ENCODE assay signal across 8 cellular contexts in the genomic region with DNA sequence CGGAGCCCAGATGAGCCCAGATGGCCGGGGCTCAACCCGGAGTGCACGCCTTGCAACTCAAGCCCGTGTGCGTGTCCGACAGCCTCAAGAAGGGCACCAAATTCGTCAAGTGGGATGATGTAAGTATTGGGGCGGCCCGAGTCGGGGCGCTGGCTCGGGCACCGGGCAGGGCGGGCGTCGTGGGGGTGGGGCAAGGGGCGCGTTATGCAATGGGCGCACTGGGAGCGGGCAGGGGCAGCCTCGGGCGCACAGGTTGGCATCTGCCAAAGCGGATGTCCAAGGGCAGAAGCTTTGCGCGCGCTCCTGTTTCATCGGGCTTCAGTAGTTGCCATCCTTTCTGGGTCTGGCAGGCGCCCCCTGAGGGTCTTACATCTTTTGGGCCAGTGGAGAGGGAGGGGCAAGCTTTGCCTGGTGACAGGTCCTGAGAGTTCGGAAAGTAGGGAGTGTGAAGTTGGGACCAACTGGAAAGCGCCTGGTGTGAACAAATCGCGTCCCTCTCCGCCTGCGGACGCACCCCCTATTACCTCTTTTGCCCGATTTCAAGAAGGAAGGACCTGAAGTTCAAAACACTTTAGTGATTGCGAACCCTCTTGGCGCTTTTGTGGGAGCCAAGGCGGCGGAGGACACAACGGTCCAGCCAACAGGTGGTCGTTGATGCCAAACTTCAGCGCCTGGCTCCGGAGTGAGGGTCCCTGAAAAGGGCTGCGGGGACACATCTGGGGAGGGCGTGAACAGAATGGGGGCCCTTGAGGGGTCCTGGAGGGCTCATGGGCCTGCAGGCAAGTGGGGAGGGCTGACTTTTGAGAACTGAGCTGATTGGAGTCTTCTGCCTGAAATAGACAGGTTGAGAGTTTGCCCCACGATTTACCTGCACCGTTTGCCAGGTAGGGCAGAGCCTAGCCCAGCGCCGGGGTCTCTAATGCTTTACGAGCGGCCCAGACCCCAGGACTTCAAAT. TPM values are rescaled to one million over a fixed set of nuclear protein-coding genes. Genes with fewer than 3 reads are reported as not detected.
A peak's percentile ranks its signal among the peaks of the same experiment; 100 is the strongest.
DNase-seq lines count a peak whose midpoint lies in the region; ATAC-seq and TF ChIP-seq lines count a peak whose summit lies in the region.

No MANE protein-coding gene starts in this region.

- no peaks in the 10 kb centered on the region for H3K27me3 Mint-ChIP-seq in central memory CD8-positive, alpha-beta T cell
- peaks cover 63% of the 10 kb centered on the region for H3K27me3 Mint-ChIP-seq in stimulated activated memory B cell treated with anti-CD40 and anti-IgM and Interleukin-4, amounts not matched to agents 10 μg/mL and 1 μg/mL and 100 μg/mL, for 72 hours

- peaks cover 39% of the 10 kb centered on the region for H3K4me1 Mint-ChIP-seq in central memory CD8-positive, alpha-beta T cell
- peaks cover 8% of the 10 kb centered on the region for H3K4me1 Mint-ChIP-seq in stimulated activated memory B cell treated with anti-CD40 and anti-IgM and Interleukin-4, amounts not matched to agents 10 μg/mL and 1 μg/mL and 100 μg/mL, for 72 hours

- peak overlapping the region; percentile 53 for H3K4me3 ChIP-seq in GM12875 (ENCODE audit: low read depth, low read length)

- H3K4me3 Mint-ChIP-seq in central memory CD8-positive, alpha-beta T cell = peak overlapping the region; percentile 84
- H3K4me3 Mint-ChIP-seq in stimulated activated memory B cell treated with anti-CD40 and anti-IgM and Interleukin-4, amounts not matched to agents 10 μg/mL and 1 μg/mL and 100 μg/mL, for 72 hours = peak overlapping the region; percentile 56

- ATAC-seq in central memory CD8-positive, alpha-beta T cell (replicated peaks; ENCODE audit: extremely low read depth, poor library complexity, severe bottlenecking) = peak; percentile 11
- ATAC-seq in left lobe of liver (peak; percentile 59), GM19023 (IDR thresholded peaks at IDR 0.05; ENCODE audit: unreplicated experiment) (no peak), GM18517 (IDR thresholded peaks at IDR 0.05; ENCODE audit: unreplicated experiment) (no peak)
- ATAC-seq in stimulated activated memory B cell treated with anti-CD40 and anti-IgM and Interleukin-4, amounts not matched to agents 10 μg/mL and 1 μg/mL and 100 μg/mL, for 72 hours = peak; percentile 22

- no peak for TF ChIP-seq CTCF in GM12875 (IDR thresholded peaks at IDR 0.05; ENCODE audit: borderline replicate concordance, insufficient read depth, low read depth, low read length)

- peaks cover 3% of the 10 kb centered on the region for H3K36me3 Mint-ChIP-seq in central memory CD8-positive, alpha-beta T cell (ENCODE audit: insufficient read depth)
- no peaks in the 10 kb centered on the region for H3K36me3 Mint-ChIP-seq in stimulated activated memory B cell treated with anti-CD40 and anti-IgM and Interleukin-4, amounts not matched to agents 10 μg/mL and 1 μg/mL and 100 μg/mL, for 72 hours

- H3K27ac Mint-ChIP-seq in central memory CD8-positive, alpha-beta T cell (ENCODE audit: low read depth) = peak overlapping the region; percentile 46
- H3K27ac Mint-ChIP-seq in stimulated activated memory B cell treated with anti-CD40 and anti-IgM and Interleukin-4, amounts not matched to agents 10 μg/mL and 1 μg/mL and 100 μg/mL, for 72 hours = no peak overlapping the region

- peak; percentile 46 for DNase-seq in NCI-H748 treated with DMSO at 0.1 percent for 48 hours (lab: John Stamatoyannopoulos, UW)
- DNase-seq in central memory CD8-positive, alpha-beta T cell (ENCODE audit: low spot score in 2 of 2) = no peak
- peak; percentile 58 for DNase-seq in left lobe of liver (ENCODE audit: low spot score)
- DNase-seq in NOMO-1 treated with DMSO at 0.1 percent for 48 hours (lab: John Stamatoyannopoulos, UW; ENCODE audit: unreplicated experiment) = no peak

- H3K9me3 Mint-ChIP-seq in central memory CD8-positive, alpha-beta T cell = no peaks in the 10 kb centered on the region
- H3K9me3 Mint-ChIP-seq in stimulated activated memory B cell treated with anti-CD40 and anti-IgM and Interleukin-4, amounts not matched to agents 10 μg/mL and 1 μg/mL and 100 μg/mL, for 72 hours = no peaks in the 10 kb centered on the region

RNA-seq across cellular contexts. Expression of a gene that starts 0.8 kb away (rescaled TPM):
- total RNA-seq in left lobe of liver = 3.9 TPM

Comparison
In these comparisons a context has a peak if more than half of its experiments do, and no peak if none do; other contexts are left out.
1. DNase-seq: peak in NCI-H748 treated with DMSO at 0.1 percent for 48 hours (single experiment) and left lobe of liver (single experiment); none in central memory CD8-positive, alpha-beta T cell (0 of 2) and NOMO-1 treated with DMSO at 0.1 percent for 48 hours (single experiment).
2. ATAC-seq: peak in central memory CD8-positive, alpha-beta T cell (single experiment), left lobe of liver (single experiment) and stimulated activated memory B cell treated with anti-CD40 and anti-IgM and Interleukin-4, amounts not matched to agents 10 μg/mL and 1 μg/mL and 100 μg/mL, for 72 hours (single experiment); none in GM19023 (single experiment) and GM18517 (single experiment).